ENCODE assay signal across 8 cellular contexts in genomic region chr3:13022348-13023250, GRCh38. TPM values are rescaled to one million over a fixed set of nuclear protein-coding genes. Genes with fewer than 3 reads are reported as not detected.
DNase-seq lines count a peak whose midpoint lies in the region; ATAC-seq and TF ChIP-seq lines count a peak whose summit lies in the region.

No MANE protein-coding gene starts in this region.

- peak; percentile 76 for ATAC-seq in gastroesophageal sphincter
- ATAC-seq in HG02840 (IDR thresholded peaks at IDR 0.05; ENCODE audit: low FRiP score, unreplicated experiment): no peak

- H3K9ac ChIP-seq in rectal smooth muscle tissue (ENCODE audit: low read length): no peak overlapping the region

- H3K4me3 ChIP-seq in GM12864 (ENCODE audit: low read depth, low read length): peak overlapping the region; percentile 80
- H3K4me3 ChIP-seq in H7 (ENCODE audit: insufficient read depth, low read depth, low read length): no peak overlapping the region
- H3K4me3 ChIP-seq in OCI-LY7 (ENCODE audit: low read depth, low read length, poor library complexity, severe bottlenecking): peak overlapping the region; percentile 70
- peak overlapping the region in 1 of 2 donors; percentile 31 for H3K4me3 ChIP-seq in gastroesophageal sphincter
- peak overlapping the region; percentile 47 for H3K4me3 ChIP-seq in rectal smooth muscle tissue (ENCODE audit: low read length)

- H3K4me1 ChIP-seq in OCI-LY7 (ENCODE audit: insufficient read depth, low read length, poor library complexity, severe bottlenecking) (peaks cover 65% of the 10 kb centered on the region), gastroesophageal sphincter (peaks cover 0 to 60% (median 32%) of the 10 kb centered on the region in 3 donors), rectal smooth muscle tissue (ENCODE audit: control insufficient read depth, insufficient read depth, low read length) (peaks cover 2% of the 10 kb centered on the region)

- POLR2A ChIA-PET in OCI-LY7 (lab: Charles Lee): interaction anchor here (0.6 to 1.9 kb wide), 4 partner anchors 13 to 56 kb away, joined by 3 to 11 read pairs (median 6); no protein-coding TSS in a partner anchor

- no peak for TF ChIP-seq CTCF in GM12864 (IDR thresholded peaks at IDR 0.05; ENCODE audit: low read depth, low read length, missing control alignments)
- TF ChIP-seq CTCF in OCI-LY7 (conservative IDR thresholded peaks at IDR 0.05; ENCODE audit: low read length): no peak
- TF ChIP-seq CTCF in gastroesophageal sphincter (IDR thresholded peaks at IDR 0.05): no peak

- H3K9me3 ChIP-seq in OCI-LY7 (ENCODE audit: low read length) (no peaks in the 10 kb centered on the region), gastroesophageal sphincter (no peaks in the 10 kb centered on the region)

- H3K4me2 ChIP-seq in OCI-LY7 (ENCODE audit: low read length): peak overlapping the region; percentile 93

- TF ChIP-seq POLR2A in gastroesophageal sphincter (IDR thresholded peaks at IDR 0.05): no peak

- H3K9me2 ChIP-seq in OCI-LY7 (ENCODE audit: insufficient read depth, low read length): no peaks in the 10 kb centered on the region

- H3K36me3 ChIP-seq in H7 (replicated peaks; ENCODE audit: control insufficient read depth, insufficient read depth, low read length): no peaks in the 10 kb centered on the region
- peaks cover 5% of the 10 kb centered on the region; the same call in 1 of the 2 replicates for H3K36me3 ChIP-seq in OCI-LY7 (ENCODE audit: insufficient read depth, low read length)
- H3K36me3 ChIP-seq in gastroesophageal sphincter: no peaks in the 10 kb centered on the region
- no peaks in the 10 kb centered on the region for H3K36me3 ChIP-seq in rectal smooth muscle tissue (ENCODE audit: control insufficient read depth, insufficient read depth, low read length)

- H3K27ac ChIP-seq in OCI-LY7 (ENCODE audit: low read depth, low read length, poor library complexity, severe bottlenecking) (peak overlapping the region; percentile 67), gastroesophageal sphincter (peak overlapping the region in 3 of 4 donors; percentile 45 to 65 (median 52)), rectal smooth muscle tissue (ENCODE audit: low read depth, low read length) (peak overlapping the region; percentile 40)

- BruUV-seq in OCI-LY7 (replicated peaks; lab: Mats Ljungman, UMichigan): no TSS peak

- 45 to 50% methylated on average over 2 to 4 of the region's 20 CpGs for WGBS in gastroesophageal sphincter (ENCODE audit: low coverage in 1 of 2), 2 donors

- H4K20me1 ChIP-seq in OCI-LY7 (ENCODE audit: insufficient read depth, low read length): no peaks in the 10 kb centered on the region

- TF ChIP-seq EP300 in gastroesophageal sphincter (IDR thresholded peaks at IDR 0.05): no peak

- DNase-seq in GM12864 (ENCODE audit: low read depth) (no peak), H7 (peak; percentile 91), OCI-LY7 (ENCODE audit: low spot score) (peak; percentile 75), LoVo (ENCODE audit: low spot score) (no peak)
- no peak for DNase-seq in activated T-cell treated with anti-CD3 and anti-CD28 coated beads, Interleukin-2, amount 50 U/mL, for 1 hour

- no peak overlapping the region for H2AFZ ChIP-seq in OCI-LY7 (ENCODE audit: low read length)

- intact Hi-C loops in OCI-LY7 (cut with micrococcal nuclease; ENCODE audit: unreplicated experiment): loop anchor here (10.0 kb wide), 1 partner anchor 1302 kb away; no protein-coding TSS in a partner anchor

- H3K79me2 ChIP-seq in OCI-LY7 (ENCODE audit: insufficient read depth, low read depth, low read length): peaks cover 45% of the 10 kb centered on the region; the same call in 1 of the 2 replicates

- CTCF ChIA-PET in OCI-LY7 (lab: Charles Lee; ENCODE audit: unreplicated experiment): interaction anchor here (0.5 to 0.9 kb wide), 6 partner anchors 9 to 97 kb away, joined by 3 to 6 read pairs (median 4); no protein-coding TSS in a partner anchor

- H3K27me3 ChIP-seq in H7 (ENCODE audit: control insufficient read depth, insufficient read depth, low read length) (no peaks in the 10 kb centered on the region), gastroesophageal sphincter (no peaks in the 10 kb centered on the region), rectal smooth muscle tissue (ENCODE audit: control insufficient read depth, insufficient read depth, low read length) (no peaks in the 10 kb centered on the region)

RNA-seq across cellular contexts. Expression of gene IQSEC1, which starts 50.6 kb away (rescaled TPM):
- total RNA-seq in H7 (2014; rRNA removed; shearing (Covaris generic)): 13.5 and 22.5 TPM in 2 replicates
- 24.3 and 25.2 TPM in 2 replicates for total RNA-seq in OCI-LY7 (2014; rRNA removed; shearing (Covaris generic))
- total RNA-seq in OCI-LY7 (2022): 56.3 and 70.1 TPM in 2 replicates
- total RNA-seq in gastroesophageal sphincter: 100 to 1,000 TPM in 1 of 4 donors, 10 to 100 TPM in 3; 49.5 to 104 (median 61.7) TPM

Comparison
In these comparisons a context has a peak if more than half of its experiments do, and no peak if none do; other contexts are left out.
1. DNase-seq: peak in H7 (single experiment) and OCI-LY7 (single experiment); none in GM12864 (single experiment), LoVo (single experiment) and activated T-cell treated with anti-CD3 and anti-CD28 coated beads, Interleukin-2, amount 50 U/mL, for 1 hour (single experiment).
2. Peak in every context shown above with its lines, with median percentiles within 50 percentile points of each other: H3K27ac ChIP-seq.